Comparison of ENCODE assay signal across 1 cellular context in the genomic region with DNA sequence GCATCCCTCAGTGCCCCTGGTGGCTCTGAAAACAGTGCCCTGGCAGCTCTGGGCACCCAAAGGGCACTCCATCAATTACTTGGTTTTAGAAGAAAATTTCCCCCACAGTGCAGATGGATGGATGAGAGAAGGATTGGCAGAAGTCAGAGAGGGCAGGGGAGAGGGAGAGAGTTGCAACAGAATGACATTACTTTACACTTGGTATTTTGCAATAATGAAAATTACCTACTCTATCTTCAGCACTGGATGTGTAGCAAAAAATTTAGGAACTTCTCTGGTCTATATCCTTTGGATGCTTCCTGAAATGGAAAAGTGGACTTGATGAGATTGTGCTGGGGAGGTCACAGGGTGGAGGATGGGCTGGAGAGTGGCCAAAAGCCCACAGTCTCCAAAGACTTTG.
TF ChIP-seq lines count a peak whose summit lies in the region.

No MANE protein-coding gene starts in this region.

TF ChIP-seq in IMR-90, 13 proteins besides CTCF, POLR2A, EP300 and RAD21:
- TF ChIP-seq MAFK (IDR thresholded peaks at IDR 0.05; ENCODE audit: low read depth, low read length) (no peak), CEBPB (IDR thresholded peaks at IDR 0.05; ENCODE audit: low read depth, low read length) (peak; percentile 35; the same call in 1 of the 2 replicates), MAZ (IDR thresholded peaks at IDR 0.05; ENCODE audit: borderline replicate concordance, low read depth, low read length) (no peak)
